14 cellular contexts compared by ENCODE assay signal in the genomic region with DNA sequence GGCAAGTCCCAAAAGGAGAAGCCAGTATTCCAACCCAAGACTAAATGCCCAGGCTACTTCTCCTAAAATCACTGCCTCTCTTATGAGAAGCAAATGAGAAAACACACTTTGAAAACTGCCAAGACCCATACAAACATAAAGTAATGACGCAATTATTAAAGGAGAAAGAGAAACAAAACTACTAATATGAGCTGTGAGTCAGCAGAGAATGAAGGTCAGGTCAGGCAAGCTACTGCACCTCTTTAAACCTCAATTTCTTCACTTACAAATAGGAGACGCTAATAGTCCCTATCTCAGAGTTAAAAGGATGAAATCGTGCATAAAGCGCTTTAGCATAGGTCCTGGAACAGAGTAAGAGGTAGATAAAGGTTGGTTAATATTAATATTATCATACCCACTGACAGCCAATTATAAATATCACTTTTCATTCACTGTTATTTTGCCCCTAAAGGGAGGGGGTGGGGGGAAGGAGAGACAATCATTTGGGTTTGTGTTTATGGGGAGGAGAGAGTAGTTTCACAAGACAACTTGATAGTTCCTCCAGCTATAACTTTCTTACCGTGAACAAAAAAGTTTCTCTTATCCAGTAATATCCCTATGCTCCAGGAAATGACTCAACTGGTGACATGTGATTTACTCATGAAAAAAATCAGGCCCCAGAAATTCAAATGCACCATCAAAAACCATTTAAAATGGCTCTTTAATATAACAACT. TPM values are rescaled to one million over a fixed set of nuclear protein-coding genes. Genes with fewer than 3 reads are reported as not detected.
DNase-seq lines count a peak whose midpoint lies in the region; ATAC-seq and TF ChIP-seq lines count a peak whose summit lies in the region.
"Had no signal": no experiment of that assay in that cellular context is flagged by ENCODE, and none has a peak within 500 bp of the region (broad histone marks: within the 10 kb centered on the region; RNA-seq: fewer than 3 reads in every experiment).

No MANE protein-coding gene starts in this region.

- H3K9me3 ChIP-seq in adrenal gland (replicated peaks in 1 of 3) = no peaks in the 10 kb centered on the region
- H3K9me3 ChIP-seq: upper lobe of right lung had no signal

- DNase-seq in ACHN (peak; percentile 56), HFF-Myc (ENCODE audit: extremely low read depth, low read depth) (no peak), adrenal gland (peak in 2 of 7 donors; percentile 42 to 65), hepatic stellate cell (ENCODE audit: low spot score) (peak; percentile 66), NCI-H2171 (lab: John Stamatoyannopoulos, UW) (no peak), caudate nucleus (lab: John Stamatoyannopoulos, UW) (no peak), COLO668 (lab: John Stamatoyannopoulos, UW; ENCODE audit: unreplicated experiment) (no peak)
- DNase-seq: CD4-positive, CD25-positive, alpha-beta regulatory T cell; immature natural killer cell; Karpas-422; upper lobe of right lung had no signal

- intact Hi-C loops in adrenal gland (cut with DNase I) = no loop called here

- 40 to 54% (median 41%) methylated on average over 5 of the region's 5 CpGs for WGBS in adrenal gland, 4 donors

- TF ChIP-seq POLR2A in adrenal gland (IDR thresholded peaks at IDR 0.05) = peak in 1 of 2 donors; percentile 22

- peaks cover 0 to 47% of the 10 kb centered on the region in 2 donors for H3K36me3 ChIP-seq in adrenal gland (replicated peaks in 1 of 2)

- H3K27me3 ChIP-seq in adrenal gland = no peaks in the 10 kb centered on the region
- H3K27me3 ChIP-seq: upper lobe of right lung had no signal

- H3K27ac ChIP-seq in adrenal gland (peak overlapping the region; percentile 55 to 79 (median 72)), caudate nucleus (ENCODE audit: low read depth, low read length) (no peak overlapping the region)
- H3K27ac ChIP-seq: upper lobe of right lung had no signal

- ATAC-seq in GM19463 (IDR thresholded peaks at IDR 0.05; ENCODE audit: unreplicated experiment) = no peak
- ATAC-seq: upper lobe of right lung had no signal

- no peak for TF ChIP-seq CTCF in HFF-Myc (IDR thresholded peaks at IDR 0.05; ENCODE audit: low read depth, low read length, missing control alignments)
- TF ChIP-seq CTCF in adrenal gland (IDR thresholded peaks at IDR 0.05) = no peak

- peaks cover 29 to 64% of the 10 kb centered on the region in 2 donors for H3K4me1 ChIP-seq in adrenal gland (replicated peaks in 1 of 2)

- in situ Hi-C loops in ACHN (cut with HindIII; ENCODE audit: low pct_ligation_motif_present, low pct_unique_long_range_greater_than_20kb, low sequenced_read_pairs) = no loop called here

- H3K4me3 ChIP-seq in HFF-Myc (replicated peaks; ENCODE audit: low read depth, low read length) (peak overlapping the region; percentile 2), adrenal gland (no peak overlapping the region)
- H3K4me3 ChIP-seq: upper lobe of right lung had no signal

RNA-seq across cellular contexts. Expression of a gene that starts 3.6 kb away (rescaled TPM):
- total RNA-seq in adrenal gland = 100 to 1,000 TPM; 107 to 258 (median 155) TPM
- 100 to 1,000 TPM; 132 to 376 (median 304) TPM for polyA plus RNA-seq in adrenal gland

RNA-seq across cellular contexts. Expression of a gene that starts 38.6 kb away (rescaled TPM):
- 1 to 10 TPM in 1 of 8 donors, under 1 TPM in 4, not detected in 3; 0.29 to 4.4 (median 0.39) TPM for total RNA-seq in adrenal gland
- polyA plus RNA-seq in adrenal gland = 1 to 10 TPM in 1 of 3 donors, under 1 TPM in 2; 0.16 to 1.0 (median 0.53) TPM
- total RNA-seq: CD4-positive, CD25-positive, alpha-beta regulatory T cell; myocyte; skeletal muscle tissue; upper lobe of right lung had no signal
- polyA plus RNA-seq: CD4-positive, CD25-positive, alpha-beta regulatory T cell; immature natural killer cell had no signal

Comparison
In these comparisons a context has a peak if more than half of its experiments do, and no peak if none do; other contexts are left out.
1. DNase-seq: peak in ACHN (single experiment) and hepatic stellate cell (single experiment); none in HFF-Myc (single experiment), NCI-H2171 (single experiment), caudate nucleus (0 of 61) and COLO668 (single experiment).